2 cellular contexts compared by ENCODE assay signal in genomic region chr9:129485140-129485758, GRCh38.
TF ChIP-seq lines count a peak whose summit lies in the region.

No MANE protein-coding gene starts in this region.

TF ChIP-seq in SK-N-SH, 30 proteins besides CTCF, POLR2A, EP300 and RAD21 (continued from another document):
- TF ChIP-seq USF2 (IDR thresholded peaks at IDR 0.05; ENCODE audit: borderline replicate concordance, low read depth, low read length) (no peak), PBX3 (IDR thresholded peaks at IDR 0.05) (no peak), ZBTB33 (IDR thresholded peaks at IDR 0.05; ENCODE audit: borderline replicate concordance, low read depth) (no peak), ELF1 (IDR thresholded peaks at IDR 0.05) (no peak), JUND (IDR thresholded peaks at IDR 0.05) (no peak)

TF ChIP-seq in SK-N-SH treated with all-trans-retinoic acid at 6 μM for 48 hours, 23 proteins besides CTCF, POLR2A, EP300 and RAD21 (continued from another document):
- TF ChIP-seq PATZ1 (CRISPR knock-in tag; IDR thresholded peaks at IDR 0.05; ENCODE audit: borderline replicate concordance) (no peak), CSDC2 (CRISPR knock-in tag; IDR thresholded peaks at IDR 0.05) (no peak), ARNTL (CRISPR knock-in tag; IDR thresholded peaks at IDR 0.05; ENCODE audit: borderline replicate concordance, low read depth) (no peak), TCF4 (CRISPR knock-in tag; IDR thresholded peaks at IDR 0.05; ENCODE audit: borderline replicate concordance) (no peak), POU6F1 (CRISPR knock-in tag; IDR thresholded peaks at IDR 0.05; ENCODE audit: borderline replicate concordance, low read depth) (no peak), ZFP3 (CRISPR knock-in tag; IDR thresholded peaks at IDR 0.05) (no peak), ISL1 (CRISPR knock-in tag; IDR thresholded peaks at IDR 0.05) (no peak), PPARA (CRISPR knock-in tag; IDR thresholded peaks at IDR 0.05; ENCODE audit: borderline replicate concordance) (no peak), BACH2 (CRISPR knock-in tag; IDR thresholded peaks at IDR 0.05; ENCODE audit: borderline replicate concordance) (no peak), ZFP30 (CRISPR knock-in tag; IDR thresholded peaks at IDR 0.05) (no peak), ZC3H10 (CRISPR knock-in tag; IDR thresholded peaks at IDR 0.05) (no peak), TOX (CRISPR knock-in tag; IDR thresholded peaks at IDR 0.05; ENCODE audit: borderline replicate concordance) (no peak)
